ENCODE assay signal across 9 cellular contexts in genomic region chr21:41369915-41370839, GRCh38. TPM values are rescaled to one million over a fixed set of nuclear protein-coding genes. Genes with fewer than 3 reads are reported as not detected.
DNase-seq lines count a peak whose midpoint lies in the region; ATAC-seq and TF ChIP-seq lines count a peak whose summit lies in the region.
"Had no signal": no experiment of that assay in that cellular context is flagged by ENCODE, and none has a peak within 500 bp of the region (broad histone marks: within the 10 kb centered on the region; RNA-seq: fewer than 3 reads in every experiment).

No MANE protein-coding gene starts in this region.

- peak overlapping the region; percentile 81 for H3K4me3 ChIP-seq in CD4-positive, CD25-positive, alpha-beta regulatory T cell (ENCODE audit: low read depth, low read length)
- no peak overlapping the region for H3K4me3 ChIP-seq in mucosa of descending colon
- H3K4me3 ChIP-seq in MG63 = no peak overlapping the region

- H3K4me3 Mint-ChIP-seq in CD4-positive, CD25-positive, alpha-beta regulatory T cell = peak overlapping the region; percentile 92 to 97 (median 94)
- no peak overlapping the region for H3K4me3 Mint-ChIP-seq in HFFc6

- intact Hi-C loops in mucosa of descending colon (cut with DNase I, micrococcal nuclease) = no loop called here

- H3K27ac ChIP-seq in CD4-positive, CD25-positive, alpha-beta regulatory T cell (ENCODE audit: insufficient read depth, low read length, poor library complexity, severe bottlenecking) = peak overlapping the region; percentile 82

- H3K9me3 ChIP-seq in CD4-positive, CD25-positive, alpha-beta regulatory T cell (ENCODE audit: control insufficient read depth in 2 of 2, low read length in 2 of 2) = no peaks in the 10 kb centered on the region
- H3K9me3 ChIP-seq in mucosa of descending colon (no peaks in the 10 kb centered on the region), MG63 (no peaks in the 10 kb centered on the region)

- H3K4me1 Mint-ChIP-seq in CD4-positive, CD25-positive, alpha-beta regulatory T cell = peaks cover 11 to 81% (median 47%) of the 10 kb centered on the region in 4 donors
- no peaks in the 10 kb centered on the region; the same call in 1 of the 2 replicates for H3K4me1 Mint-ChIP-seq in HFFc6 (ENCODE audit: low read depth)

- H3K36me3 Mint-ChIP-seq in CD4-positive, CD25-positive, alpha-beta regulatory T cell = peaks cover 32% of the 10 kb centered on the region
- no peaks in the 10 kb centered on the region for H3K36me3 Mint-ChIP-seq in HFFc6 (ENCODE audit: low read depth)

- no peak for TF ChIP-seq CTCF in mucosa of descending colon (IDR thresholded peaks at IDR 0.05)
- no peak for TF ChIP-seq CTCF in HFFc6 (IDR thresholded peaks at IDR 0.05)

- H3K27me3 ChIP-seq in CD4-positive, CD25-positive, alpha-beta regulatory T cell (ENCODE audit: control insufficient read depth, insufficient read depth, low read length) = no peaks in the 10 kb centered on the region
- no peaks in the 10 kb centered on the region for H3K27me3 ChIP-seq in MG63

- no peaks in the 10 kb centered on the region for H3K27me3 Mint-ChIP-seq in CD4-positive, CD25-positive, alpha-beta regulatory T cell
- peaks cover 24% of the 10 kb centered on the region for H3K27me3 Mint-ChIP-seq in HFFc6 (ENCODE audit: insufficient read depth)

- H3K4me1 ChIP-seq in CD4-positive, CD25-positive, alpha-beta regulatory T cell (ENCODE audit: control insufficient read depth, insufficient read depth, low read length, poor library complexity, severe bottlenecking) = peaks cover 40% of the 10 kb centered on the region
- H3K4me1 ChIP-seq in mucosa of descending colon (ENCODE audit: low read depth) = no peaks in the 10 kb centered on the region

- H3K36me3 ChIP-seq in CD4-positive, CD25-positive, alpha-beta regulatory T cell (ENCODE audit: control insufficient read depth, insufficient read depth, low read length) = peaks cover 13% of the 10 kb centered on the region
- H3K36me3 ChIP-seq in mucosa of descending colon (ENCODE audit: low read depth) (no peaks in the 10 kb centered on the region), MG63 (no peaks in the 10 kb centered on the region)

- H3K27ac Mint-ChIP-seq in CD4-positive, CD25-positive, alpha-beta regulatory T cell = peak overlapping the region; percentile 91 to 97 (median 97)
- H3K27ac Mint-ChIP-seq in HFFc6 = no peak overlapping the region

- H3K9me3 Mint-ChIP-seq in CD4-positive, CD25-positive, alpha-beta regulatory T cell = no peaks in the 10 kb centered on the region
- H3K9me3 Mint-ChIP-seq in HFFc6 = no peaks in the 10 kb centered on the region; the same call in 1 of the 2 replicates

- peak; percentile 32 to 65 (median 55) for DNase-seq in CD4-positive, CD25-positive, alpha-beta regulatory T cell
- DNase-seq in HuH-7 (ENCODE audit: low spot score) = peak; percentile 66
- peak; percentile 38 for DNase-seq in activated naive CD4-positive, alpha-beta T cell treated with Interleukin-2 at 50 U/mL for 16 hours
- DNase-seq in mucosa of descending colon = peak in 2 of 3 donors; percentile 22 to 70
- DNase-seq in DMS 273 treated with DMSO at 0.1 percent for 48 hours (lab: John Stamatoyannopoulos, UW) = no peak
- DNase-seq in HFFc6 = no peak
- DNase-seq in HUDEP-2 (lab: John Stamatoyannopoulos, UW; ENCODE audit: unreplicated experiment in 76 of 76) = no peak
- DNase-seq in MG63 = no peak

- peak; percentile 18 to 46 for ATAC-seq in CD4-positive, CD25-positive, alpha-beta regulatory T cell (ENCODE audit: low read depth in 2 of 2)
- peak; percentile 14 for ATAC-seq in mucosa of descending colon

RNA-seq across cellular contexts. Expression of gene MX2, which starts 8.3 kb away (rescaled TPM):
- total RNA-seq in CD4-positive, CD25-positive, alpha-beta regulatory T cell = 119 TPM
- polyA plus RNA-seq in CD4-positive, CD25-positive, alpha-beta regulatory T cell = 10 to 100 TPM; 34.8 to 52.7 (median 44.0) TPM
- total RNA-seq in mucosa of descending colon = 1 to 10 TPM; 2.5 to 9.2 (median 6.3) TPM
- under 1 TPM in 5 of 6 experiments, not detected in 1; 0.11 to 0.61 (median 0.36) TPM for total RNA-seq in HFFc6 (2021; fragmentation: NEBNext Ultra II Directional; extraction: Animal tissue kit (Norgen Biotek cat#: 25700))
- 2.8 and 3.2 TPM in 2 replicates for total RNA-seq in MG63 (2014; rRNA removed; shearing (Covaris generic); ENCODE audit: low replicate concordance)

RNA-seq across cellular contexts. Expression of gene FAM3B, which starts 53.6 kb away (rescaled TPM):
- not detected for total RNA-seq in CD4-positive, CD25-positive, alpha-beta regulatory T cell
- not detected for polyA plus RNA-seq in CD4-positive, CD25-positive, alpha-beta regulatory T cell
- total RNA-seq in mucosa of descending colon = 1 to 10 TPM in 1 of 3 donors, under 1 TPM in 1, not detected in 1; 0.70 to 2.3 TPM
- not detected for total RNA-seq in HFFc6 (2021; fragmentation: NEBNext Ultra II Directional; extraction: Animal tissue kit (Norgen Biotek cat#: 25700))
- total RNA-seq in MG63 (2014; rRNA removed; shearing (Covaris generic); ENCODE audit: low replicate concordance) = not detected in 2 replicates
- total RNA-seq: glomerular endothelial cell had no signal

RNA-seq across cellular contexts. Expression of gene MX1, which starts 55.9 kb away (rescaled TPM):
- 111 TPM for total RNA-seq in CD4-positive, CD25-positive, alpha-beta regulatory T cell
- polyA plus RNA-seq in CD4-positive, CD25-positive, alpha-beta regulatory T cell = 100 to 1,000 TPM in 1 of 4 donors, 10 to 100 TPM in 3; 82.5 to 137 (median 89.4) TPM
- total RNA-seq in mucosa of descending colon = 10 to 100 TPM; 30.7 to 78.5 (median 31.2) TPM
- total RNA-seq in HFFc6 (2021; fragmentation: NEBNext Ultra II Directional; extraction: Animal tissue kit (Norgen Biotek cat#: 25700)) = 1 to 10 TPM in 2 of 6 experiments, under 1 TPM in 4; 0.61 to 1.2 (median 0.85) TPM
- 18.0 and 18.3 TPM in 2 replicates for total RNA-seq in MG63 (2014; rRNA removed; shearing (Covaris generic); ENCODE audit: low replicate concordance)

Comparison
In these comparisons a context has a peak if more than half of its experiments do, and no peak if none do; other contexts are left out.
1. DNase-seq: peak in CD4-positive, CD25-positive, alpha-beta regulatory T cell (3 of 3), HuH-7 (single experiment), activated naive CD4-positive, alpha-beta T cell treated with Interleukin-2 at 50 U/mL for 16 hours (single experiment) and mucosa of descending colon (2 of 3); none in DMS 273 treated with DMSO at 0.1 percent for 48 hours (single experiment), HFFc6 (single experiment), HUDEP-2 (0 of 76) and MG63 (single experiment).
2. RNA of gene MX2, which starts 8.3 kb away (total RNA-seq): 119 TPM in CD4-positive, CD25-positive, alpha-beta regulatory T cell (single experiment); 2.5 to 9.2 TPM in mucosa of descending colon, 2.8 to 3.2 TPM in MG63 and 0.11 to 0.61 TPM in HFFc6; every median in the first group is over 10 times any median in the second.